In genomic region chr17:81851423-81851822, GRCh38 we compare ENCODE assay signal across 1 cellular context.
TF ChIP-seq lines count a peak whose summit lies in the region.

No MANE protein-coding gene starts in this region.

TF ChIP-seq in HepG2, 621 proteins besides CTCF, POLR2A, EP300 and RAD21:
- TF ChIP-seq RBFOX2 (IDR thresholded peaks at IDR 0.05; ENCODE audit: low read depth, low read length) = peak; percentile 43; the same call in 1 of the 2 replicates
- no peak for TF ChIP-seq HNRNPK (IDR thresholded peaks at IDR 0.05; ENCODE audit: low read depth, low read length, poor library complexity, severe bottlenecking)
- 0 out of 2 replicates have a peak, but pooled peaks have one; percentile 48 for TF ChIP-seq THAP8 (CRISPR knock-in tag; IDR thresholded peaks at IDR 0.05; ENCODE audit: borderline replicate concordance)
- 0 out of 2 replicates have a peak, but pooled peaks have one; percentile 34 for TF ChIP-seq POLR2AphosphoS2 (IDR thresholded peaks at IDR 0.05; ENCODE audit: low read depth, low read length)
- TF ChIP-seq HDAC1 (CRISPR knock-in tag; IDR thresholded peaks at IDR 0.05) = no peak
- TF ChIP-seq ZNF207 (IDR thresholded peaks at IDR 0.05; ENCODE audit: borderline replicate concordance) = no peak
- TF ChIP-seq MXD1 (CRISPR knock-in tag; IDR thresholded peaks at IDR 0.05) = 0 out of 2 replicates have a peak, but pooled peaks have one; percentile 26
- TF ChIP-seq ZNF225 (CRISPR knock-in tag; IDR thresholded peaks at IDR 0.05) = 0 out of 2 replicates have a peak, but pooled peaks have one; percentile 29
- TF ChIP-seq JUNB (CRISPR knock-in tag; IDR thresholded peaks at IDR 0.05; ENCODE audit: borderline replicate concordance) = 0 out of 2 replicates have a peak, but pooled peaks have one; percentile 4
- TF ChIP-seq, protein P1, sequence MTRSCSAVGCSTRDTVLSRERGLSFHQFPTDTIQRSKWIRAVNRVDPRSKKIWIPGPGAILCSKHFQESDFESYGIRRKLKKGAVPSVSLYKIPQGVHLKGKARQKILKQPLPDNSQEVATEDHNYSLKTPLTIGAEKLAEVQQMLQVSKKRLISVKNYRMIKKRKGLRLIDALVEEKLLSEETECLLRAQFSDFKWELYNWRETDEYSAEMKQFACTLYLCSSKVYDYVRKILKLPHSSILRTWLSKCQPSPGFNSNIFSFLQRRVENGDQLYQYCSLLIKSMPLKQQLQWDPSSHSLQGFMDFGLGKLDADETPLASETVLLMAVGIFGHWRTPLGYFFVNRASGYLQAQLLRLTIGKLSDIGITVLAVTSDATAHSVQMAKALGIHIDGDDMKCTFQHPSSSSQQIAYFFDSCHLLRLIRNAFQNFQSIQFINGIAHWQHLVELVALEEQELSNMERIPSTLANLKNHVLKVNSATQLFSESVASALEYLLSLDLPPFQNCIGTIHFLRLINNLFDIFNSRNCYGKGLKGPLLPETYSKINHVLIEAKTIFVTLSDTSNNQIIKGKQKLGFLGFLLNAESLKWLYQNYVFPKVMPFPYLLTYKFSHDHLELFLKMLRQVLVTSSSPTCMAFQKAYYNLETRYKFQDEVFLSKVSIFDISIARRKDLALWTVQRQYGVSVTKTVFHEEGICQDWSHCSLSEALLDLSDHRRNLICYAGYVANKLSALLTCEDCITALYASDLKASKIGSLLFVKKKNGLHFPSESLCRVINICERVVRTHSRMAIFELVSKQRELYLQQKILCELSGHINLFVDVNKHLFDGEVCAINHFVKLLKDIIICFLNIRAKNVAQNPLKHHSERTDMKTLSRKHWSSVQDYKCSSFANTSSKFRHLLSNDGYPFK (CRISPR knock-in tag; IDR thresholded peaks at IDR 0.05; ENCODE audit: borderline replicate concordance) = 0 out of 2 replicates have a peak, but pooled peaks have one; percentile 3
- TF ChIP-seq AGO2 (optimal IDR thresholded peaks at IDR 0.05; ENCODE audit: low read depth, low read length) = peak; percentile 57
- TF ChIP-seq, protein P2, sequence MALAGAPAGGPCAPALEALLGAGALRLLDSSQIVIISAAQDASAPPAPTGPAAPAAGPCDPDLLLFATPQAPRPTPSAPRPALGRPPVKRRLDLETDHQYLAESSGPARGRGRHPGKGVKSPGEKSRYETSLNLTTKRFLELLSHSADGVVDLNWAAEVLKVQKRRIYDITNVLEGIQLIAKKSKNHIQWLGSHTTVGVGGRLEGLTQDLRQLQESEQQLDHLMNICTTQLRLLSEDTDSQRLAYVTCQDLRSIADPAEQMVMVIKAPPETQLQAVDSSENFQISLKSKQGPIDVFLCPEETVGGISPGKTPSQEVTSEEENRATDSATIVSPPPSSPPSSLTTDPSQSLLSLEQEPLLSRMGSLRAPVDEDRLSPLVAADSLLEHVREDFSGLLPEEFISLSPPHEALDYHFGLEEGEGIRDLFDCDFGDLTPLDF (CRISPR knock-in tag; IDR thresholded peaks at IDR 0.05) = no peak
- no peak for TF ChIP-seq TCF7 (IDR thresholded peaks at IDR 0.05; ENCODE audit: low read depth)
